In the genomic region with DNA sequence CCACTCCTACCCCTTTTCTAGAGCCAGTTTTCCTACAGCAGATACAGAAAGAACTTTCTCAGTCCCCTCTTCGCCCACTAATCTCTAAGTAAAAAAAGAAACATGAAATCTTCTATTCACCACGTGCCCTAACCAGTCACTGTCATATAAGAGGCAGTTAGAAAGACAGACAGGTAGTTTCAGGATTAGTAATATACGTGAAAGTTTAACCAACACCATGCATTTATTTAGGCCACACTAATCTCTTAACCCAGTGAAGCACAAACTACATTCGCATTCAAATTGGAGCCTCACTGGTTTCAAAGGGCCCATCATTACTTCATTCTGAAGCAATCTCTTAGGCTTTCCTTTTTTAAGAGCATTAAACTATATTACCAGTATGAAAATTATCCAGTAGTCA, we compare ENCODE assay signal across 1 cellular context.
A peak's percentile ranks its signal among the peaks of the same experiment; 100 is the strongest.
TF ChIP-seq lines count a peak whose summit lies in the region.

No MANE protein-coding gene starts in this region.

TF ChIP-seq in GM12878, 131 proteins besides CTCF, POLR2A, EP300 and RAD21 (continued from another document and continues in another):
- TF ChIP-seq SP1 (IDR thresholded peaks at IDR 0.05; ENCODE audit: low read depth, low read length) (no peak), BCL11A (IDR thresholded peaks at IDR 0.05; ENCODE audit: low read depth, low read length) (peak; percentile 76), HDGF (IDR thresholded peaks at IDR 0.05) (no peak), SIX5 (IDR thresholded peaks at IDR 0.05; ENCODE audit: low read depth, low read length, severe bottlenecking) (no peak), BHLHE40 (IDR thresholded peaks at IDR 0.05; ENCODE audit: borderline replicate concordance in 1 of 2, low read depth in 2 of 2, low read length in 1 of 2) (peak; percentile 95 to 98), SUPT20H (IDR thresholded peaks at IDR 0.05; ENCODE audit: borderline replicate concordance, control insufficient read depth, low read depth, low read length) (no peak), GABPA (IDR thresholded peaks at IDR 0.05; ENCODE audit: low read depth) (peak; percentile 33; the same call in 1 of the 2 replicates), CHD2 (IDR thresholded peaks at IDR 0.05; ENCODE audit: borderline replicate concordance, low read depth, low read length) (0 out of 2 replicates have a peak, but pooled peaks have one; percentile 16), STAT1 (conservative IDR thresholded peaks at IDR 0.05) (no peak), NR2F1 (conservative IDR thresholded peaks at IDR 0.05) (peak; percentile 83), SUZ12 (IDR thresholded peaks at IDR 0.05; ENCODE audit: unreplicated experiment) (no peak), RELA (IDR thresholded peaks at IDR 0.05; ENCODE audit: borderline replicate concordance, partially characterized antibody) (no peak), CEBPB (IDR thresholded peaks at IDR 0.05; ENCODE audit: borderline replicate concordance in 1 of 2, low read depth in 2 of 2, low read length in 2 of 2) (no peak), IKZF2 (IDR thresholded peaks at IDR 0.05) (peak; percentile 66 to 79), NR2C2 (IDR thresholded peaks at IDR 0.05; ENCODE audit: borderline replicate concordance, control insufficient read depth, insufficient read length, low read depth) (no peak), PAX8 (IDR thresholded peaks at IDR 0.05) (no peak), SREBF2 (IDR thresholded peaks at IDR 0.05; ENCODE audit: low read length) (no peak), TAF1 (IDR thresholded peaks at IDR 0.05; ENCODE audit: borderline replicate concordance, low read depth, low read length) (no peak), TCF7 (IDR thresholded peaks at IDR 0.05; ENCODE audit: borderline replicate concordance) (peak; percentile 23; the same call in 1 of the 2 replicates), SPI1 (IDR thresholded peaks at IDR 0.05; ENCODE audit: borderline replicate concordance, insufficient read depth, low read depth, low read length) (no peak), RBBP5 (conservative IDR thresholded peaks at IDR 0.05) (no peak), ZZZ3 (IDR thresholded peaks at IDR 0.05; ENCODE audit: control insufficient read depth, insufficient read length, low read depth) (no peak), SMAD5 (IDR thresholded peaks at IDR 0.05; ENCODE audit: low read depth) (no peak), MEF2A (IDR thresholded peaks at IDR 0.05; ENCODE audit: insufficient read depth, low read depth, low read length) (peak; percentile 86), ZNF24 (IDR thresholded peaks at IDR 0.05) (peak; percentile 99), TCF3 (IDR thresholded peaks at IDR 0.05; ENCODE audit: borderline replicate concordance, insufficient read depth, low read depth, low read length) (no peak), HCFC1 (IDR thresholded peaks at IDR 0.05; ENCODE audit: low read length) (no peak), CBFB (IDR thresholded peaks at IDR 0.05; ENCODE audit: low read depth) (no peak)
- TF ChIP-seq, protein P1, sequence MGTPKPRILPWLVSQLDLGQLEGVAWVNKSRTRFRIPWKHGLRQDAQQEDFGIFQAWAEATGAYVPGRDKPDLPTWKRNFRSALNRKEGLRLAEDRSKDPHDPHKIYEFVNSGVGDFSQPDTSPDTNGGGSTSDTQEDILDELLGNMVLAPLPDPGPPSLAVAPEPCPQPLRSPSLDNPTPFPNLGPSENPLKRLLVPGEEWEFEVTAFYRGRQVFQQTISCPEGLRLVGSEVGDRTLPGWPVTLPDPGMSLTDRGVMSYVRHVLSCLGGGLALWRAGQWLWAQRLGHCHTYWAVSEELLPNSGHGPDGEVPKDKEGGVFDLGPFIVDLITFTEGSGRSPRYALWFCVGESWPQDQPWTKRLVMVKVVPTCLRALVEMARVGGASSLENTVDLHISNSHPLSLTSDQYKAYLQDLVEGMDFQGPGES (IDR thresholded peaks at IDR 0.05), result no peak
- TF ChIP-seq, protein P2, sequence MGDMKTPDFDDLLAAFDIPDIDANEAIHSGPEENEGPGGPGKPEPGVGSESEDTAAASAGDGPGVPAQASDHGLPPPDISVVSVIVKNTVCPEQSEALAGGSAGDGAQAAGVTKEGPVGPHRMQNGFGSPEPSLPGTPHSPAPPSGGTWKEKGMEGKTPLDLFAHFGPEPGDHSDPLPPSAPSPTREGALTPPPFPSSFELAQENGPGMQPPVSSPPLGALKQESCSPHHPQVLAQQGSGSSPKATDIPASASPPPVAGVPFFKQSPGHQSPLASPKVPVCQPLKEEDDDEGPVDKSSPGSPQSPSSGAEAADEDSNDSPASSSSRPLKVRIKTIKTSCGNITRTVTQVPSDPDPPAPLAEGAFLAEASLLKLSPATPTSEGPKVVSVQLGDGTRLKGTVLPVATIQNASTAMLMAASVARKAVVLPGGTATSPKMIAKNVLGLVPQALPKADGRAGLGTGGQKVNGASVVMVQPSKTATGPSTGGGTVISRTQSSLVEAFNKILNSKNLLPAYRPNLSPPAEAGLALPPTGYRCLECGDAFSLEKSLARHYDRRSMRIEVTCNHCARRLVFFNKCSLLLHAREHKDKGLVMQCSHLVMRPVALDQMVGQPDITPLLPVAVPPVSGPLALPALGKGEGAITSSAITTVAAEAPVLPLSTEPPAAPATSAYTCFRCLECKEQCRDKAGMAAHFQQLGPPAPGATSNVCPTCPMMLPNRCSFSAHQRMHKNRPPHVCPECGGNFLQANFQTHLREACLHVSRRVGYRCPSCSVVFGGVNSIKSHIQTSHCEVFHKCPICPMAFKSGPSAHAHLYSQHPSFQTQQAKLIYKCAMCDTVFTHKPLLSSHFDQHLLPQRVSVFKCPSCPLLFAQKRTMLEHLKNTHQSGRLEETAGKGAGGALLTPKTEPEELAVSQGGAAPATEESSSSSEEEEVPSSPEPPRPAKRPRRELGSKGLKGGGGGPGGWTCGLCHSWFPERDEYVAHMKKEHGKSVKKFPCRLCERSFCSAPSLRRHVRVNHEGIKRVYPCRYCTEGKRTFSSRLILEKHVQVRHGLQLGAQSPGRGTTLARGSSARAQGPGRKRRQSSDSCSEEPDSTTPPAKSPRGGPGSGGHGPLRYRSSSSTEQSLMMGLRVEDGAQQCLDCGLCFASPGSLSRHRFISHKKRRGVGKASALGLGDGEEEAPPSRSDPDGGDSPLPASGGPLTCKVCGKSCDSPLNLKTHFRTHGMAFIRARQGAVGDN (IDR thresholded peaks at IDR 0.05), result no peak
- TF ChIP-seq, protein P3, sequence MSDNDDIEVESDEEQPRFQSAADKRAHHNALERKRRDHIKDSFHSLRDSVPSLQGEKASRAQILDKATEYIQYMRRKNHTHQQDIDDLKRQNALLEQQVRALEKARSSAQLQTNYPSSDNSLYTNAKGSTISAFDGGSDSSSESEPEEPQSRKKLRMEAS (IDR thresholded peaks at IDR 0.05; ENCODE audit: low read depth, low read length), result no peak; the same call in 1 of the 2 replicates
- TF ChIP-seq, protein P4, sequence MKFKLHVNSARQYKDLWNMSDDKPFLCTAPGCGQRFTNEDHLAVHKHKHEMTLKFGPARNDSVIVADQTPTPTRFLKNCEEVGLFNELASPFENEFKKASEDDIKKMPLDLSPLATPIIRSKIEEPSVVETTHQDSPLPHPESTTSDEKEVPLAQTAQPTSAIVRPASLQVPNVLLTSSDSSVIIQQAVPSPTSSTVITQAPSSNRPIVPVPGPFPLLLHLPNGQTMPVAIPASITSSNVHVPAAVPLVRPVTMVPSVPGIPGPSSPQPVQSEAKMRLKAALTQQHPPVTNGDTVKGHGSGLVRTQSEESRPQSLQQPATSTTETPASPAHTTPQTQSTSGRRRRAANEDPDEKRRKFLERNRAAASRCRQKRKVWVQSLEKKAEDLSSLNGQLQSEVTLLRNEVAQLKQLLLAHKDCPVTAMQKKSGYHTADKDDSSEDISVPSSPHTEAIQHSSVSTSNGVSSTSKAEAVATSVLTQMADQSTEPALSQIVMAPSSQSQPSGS (IDR thresholded peaks at IDR 0.05; ENCODE audit: low read length), result peak; percentile 74
- TF ChIP-seq, protein P5, sequence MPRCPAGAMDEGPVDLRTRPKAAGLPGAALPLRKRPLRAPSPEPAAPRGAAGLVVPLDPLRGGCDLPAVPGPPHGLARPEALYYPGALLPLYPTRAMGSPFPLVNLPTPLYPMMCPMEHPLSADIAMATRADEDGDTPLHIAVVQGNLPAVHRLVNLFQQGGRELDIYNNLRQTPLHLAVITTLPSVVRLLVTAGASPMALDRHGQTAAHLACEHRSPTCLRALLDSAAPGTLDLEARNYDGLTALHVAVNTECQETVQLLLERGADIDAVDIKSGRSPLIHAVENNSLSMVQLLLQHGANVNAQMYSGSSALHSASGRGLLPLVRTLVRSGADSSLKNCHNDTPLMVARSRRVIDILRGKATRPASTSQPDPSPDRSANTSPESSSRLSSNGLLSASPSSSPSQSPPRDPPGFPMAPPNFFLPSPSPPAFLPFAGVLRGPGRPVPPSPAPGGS (IDR thresholded peaks at IDR 0.05; ENCODE audit: borderline replicate concordance, insufficient read depth, low read depth, low read length, poor library complexity, severe bottlenecking), result peak; percentile 37
- TF ChIP-seq, protein P6, sequence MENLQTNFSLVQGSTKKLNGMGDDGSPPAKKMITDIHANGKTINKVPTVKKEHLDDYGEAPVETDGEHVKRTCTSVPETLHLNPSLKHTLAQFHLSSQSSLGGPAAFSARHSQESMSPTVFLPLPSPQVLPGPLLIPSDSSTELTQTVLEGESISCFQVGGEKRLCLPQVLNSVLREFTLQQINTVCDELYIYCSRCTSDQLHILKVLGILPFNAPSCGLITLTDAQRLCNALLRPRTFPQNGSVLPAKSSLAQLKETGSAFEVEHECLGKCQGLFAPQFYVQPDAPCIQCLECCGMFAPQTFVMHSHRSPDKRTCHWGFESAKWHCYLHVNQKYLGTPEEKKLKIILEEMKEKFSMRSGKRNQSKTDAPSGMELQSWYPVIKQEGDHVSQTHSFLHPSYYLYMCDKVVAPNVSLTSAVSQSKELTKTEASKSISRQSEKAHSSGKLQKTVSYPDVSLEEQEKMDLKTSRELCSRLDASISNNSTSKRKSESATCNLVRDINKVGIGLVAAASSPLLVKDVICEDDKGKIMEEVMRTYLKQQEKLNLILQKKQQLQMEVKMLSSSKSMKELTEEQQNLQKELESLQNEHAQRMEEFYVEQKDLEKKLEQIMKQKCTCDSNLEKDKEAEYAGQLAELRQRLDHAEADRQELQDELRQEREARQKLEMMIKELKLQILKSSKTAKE (IDR thresholded peaks at IDR 0.05; ENCODE audit: low read depth, poor library complexity, severe bottlenecking), result peak; percentile 90
- TF ChIP-seq, protein P7, sequence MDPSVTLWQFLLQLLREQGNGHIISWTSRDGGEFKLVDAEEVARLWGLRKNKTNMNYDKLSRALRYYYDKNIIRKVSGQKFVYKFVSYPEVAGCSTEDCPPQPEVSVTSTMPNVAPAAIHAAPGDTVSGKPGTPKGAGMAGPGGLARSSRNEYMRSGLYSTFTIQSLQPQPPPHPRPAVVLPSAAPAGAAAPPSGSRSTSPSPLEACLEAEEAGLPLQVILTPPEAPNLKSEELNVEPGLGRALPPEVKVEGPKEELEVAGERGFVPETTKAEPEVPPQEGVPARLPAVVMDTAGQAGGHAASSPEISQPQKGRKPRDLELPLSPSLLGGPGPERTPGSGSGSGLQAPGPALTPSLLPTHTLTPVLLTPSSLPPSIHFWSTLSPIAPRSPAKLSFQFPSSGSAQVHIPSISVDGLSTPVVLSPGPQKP (IDR thresholded peaks at IDR 0.05; ENCODE audit: low read depth, low read length), result no peak
- TF ChIP-seq, protein P8, sequence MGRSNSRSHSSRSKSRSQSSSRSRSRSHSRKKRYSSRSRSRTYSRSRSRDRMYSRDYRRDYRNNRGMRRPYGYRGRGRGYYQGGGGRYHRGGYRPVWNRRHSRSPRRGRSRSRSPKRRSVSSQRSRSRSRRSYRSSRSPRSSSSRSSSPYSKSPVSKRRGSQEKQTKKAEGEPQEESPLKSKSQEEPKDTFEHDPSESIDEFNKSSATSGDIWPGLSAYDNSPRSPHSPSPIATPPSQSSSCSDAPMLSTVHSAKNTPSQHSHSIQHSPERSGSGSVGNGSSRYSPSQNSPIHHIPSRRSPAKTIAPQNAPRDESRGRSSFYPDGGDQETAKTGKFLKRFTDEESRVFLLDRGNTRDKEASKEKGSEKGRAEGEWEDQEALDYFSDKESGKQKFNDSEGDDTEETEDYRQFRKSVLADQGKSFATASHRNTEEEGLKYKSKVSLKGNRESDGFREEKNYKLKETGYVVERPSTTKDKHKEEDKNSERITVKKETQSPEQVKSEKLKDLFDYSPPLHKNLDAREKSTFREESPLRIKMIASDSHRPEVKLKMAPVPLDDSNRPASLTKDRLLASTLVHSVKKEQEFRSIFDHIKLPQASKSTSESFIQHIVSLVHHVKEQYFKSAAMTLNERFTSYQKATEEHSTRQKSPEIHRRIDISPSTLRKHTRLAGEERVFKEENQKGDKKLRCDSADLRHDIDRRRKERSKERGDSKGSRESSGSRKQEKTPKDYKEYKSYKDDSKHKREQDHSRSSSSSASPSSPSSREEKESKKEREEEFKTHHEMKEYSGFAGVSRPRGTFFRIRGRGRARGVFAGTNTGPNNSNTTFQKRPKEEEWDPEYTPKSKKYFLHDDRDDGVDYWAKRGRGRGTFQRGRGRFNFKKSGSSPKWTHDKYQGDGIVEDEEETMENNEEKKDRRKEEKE (IDR thresholded peaks at IDR 0.05), result no peak
- TF ChIP-seq, protein P9, sequence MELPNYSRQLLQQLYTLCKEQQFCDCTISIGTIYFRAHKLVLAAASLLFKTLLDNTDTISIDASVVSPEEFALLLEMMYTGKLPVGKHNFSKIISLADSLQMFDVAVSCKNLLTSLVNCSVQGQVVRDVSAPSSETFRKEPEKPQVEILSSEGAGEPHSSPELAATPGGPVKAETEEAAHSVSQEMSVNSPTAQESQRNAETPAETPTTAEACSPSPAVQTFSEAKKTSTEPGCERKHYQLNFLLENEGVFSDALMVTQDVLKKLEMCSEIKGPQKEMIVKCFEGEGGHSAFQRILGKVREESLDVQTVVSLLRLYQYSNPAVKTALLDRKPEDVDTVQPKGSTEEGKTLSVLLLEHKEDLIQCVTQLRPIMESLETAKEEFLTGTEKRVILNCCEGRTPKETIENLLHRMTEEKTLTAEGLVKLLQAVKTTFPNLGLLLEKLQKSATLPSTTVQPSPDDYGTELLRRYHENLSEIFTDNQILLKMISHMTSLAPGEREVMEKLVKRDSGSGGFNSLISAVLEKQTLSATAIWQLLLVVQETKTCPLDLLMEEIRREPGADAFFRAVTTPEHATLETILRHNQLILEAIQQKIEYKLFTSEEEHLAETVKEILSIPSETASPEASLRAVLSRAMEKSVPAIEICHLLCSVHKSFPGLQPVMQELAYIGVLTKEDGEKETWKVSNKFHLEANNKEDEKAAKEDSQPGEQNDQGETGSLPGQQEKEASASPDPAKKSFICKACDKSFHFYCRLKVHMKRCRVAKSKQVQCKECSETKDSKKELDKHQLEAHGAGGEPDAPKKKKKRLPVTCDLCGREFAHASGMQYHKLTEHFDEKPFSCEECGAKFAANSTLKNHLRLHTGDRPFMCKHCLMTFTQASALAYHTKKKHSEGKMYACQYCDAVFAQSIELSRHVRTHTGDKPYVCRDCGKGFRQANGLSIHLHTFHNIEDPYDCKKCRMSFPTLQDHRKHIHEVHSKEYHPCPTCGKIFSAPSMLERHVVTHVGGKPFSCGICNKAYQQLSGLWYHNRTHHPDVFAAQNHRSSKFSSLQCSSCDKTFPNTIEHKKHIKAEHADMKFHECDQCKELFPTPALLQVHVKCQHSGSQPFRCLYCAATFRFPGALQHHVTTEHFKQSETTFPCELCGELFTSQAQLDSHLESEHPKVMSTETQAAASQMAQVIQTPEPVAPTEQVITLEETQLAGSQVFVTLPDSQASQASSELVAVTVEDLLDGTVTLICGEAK (IDR thresholded peaks at IDR 0.05; ENCODE audit: borderline replicate concordance), result no peak
